ENCODE assay signal across 18 cellular contexts in genomic region chr2:240898108-240898730, GRCh38. TPM values are rescaled to one million over a fixed set of nuclear protein-coding genes. Genes with fewer than 3 reads are reported as not detected.
DNase-seq lines count a peak whose midpoint lies in the region; ATAC-seq and TF ChIP-seq lines count a peak whose summit lies in the region.
"Had no signal": no experiment of that assay in that cellular context is flagged by ENCODE, and none has a peak within 500 bp of the region (broad histone marks: within the 10 kb centered on the region; RNA-seq: fewer than 3 reads in every experiment).

No MANE protein-coding gene starts in this region.

- H3K4me1 ChIP-seq in right atrium auricular region, result peaks cover 0 to 21% of the 10 kb centered on the region in 2 donors
- H3K4me1 ChIP-seq in parathyroid adenoma, result peaks cover 2% of the 10 kb centered on the region
- no peaks in the 10 kb centered on the region for H3K4me1 ChIP-seq in urinary bladder (ENCODE audit: insufficient read depth)

- H3K79me2 ChIP-seq in parathyroid adenoma, result no peaks in the 10 kb centered on the region
- H3K79me2 ChIP-seq: hepatocyte had no signal

- no peak overlapping the region for H3K4me3 ChIP-seq in right atrium auricular region
- no peak overlapping the region for H3K4me3 ChIP-seq in parathyroid adenoma (ENCODE audit: low read depth, low read length)
- no peak overlapping the region for H3K4me3 ChIP-seq in urinary bladder (ENCODE audit: low read depth, low read length)
- H3K4me3 ChIP-seq in coronary artery, result no peak overlapping the region
- H3K4me3 ChIP-seq: hepatocyte had no signal

- peak overlapping the region; percentile 40 to 46 for H3K27ac ChIP-seq in right atrium auricular region
- H3K27ac ChIP-seq in parathyroid adenoma, result peak overlapping the region; percentile 29
- peak overlapping the region; percentile 57 for H3K27ac ChIP-seq in urinary bladder (ENCODE audit: low read depth)
- no peak overlapping the region for H3K27ac ChIP-seq in coronary artery
- H3K27ac ChIP-seq: 22Rv1, hepatocyte had no signal

- DNase-seq in NCI-H510A treated with DMSO at 0.1 percent for 48 hours (lab: John Stamatoyannopoulos, UW), result peak; percentile 18
- DNase-seq in NCI-H510A (lab: John Stamatoyannopoulos, UW), result no peak
- DNase-seq in right atrium auricular region (ENCODE audit: low spot score), result no peak
- no peak for DNase-seq in Kasumi-1 (lab: John Stamatoyannopoulos, UW)
- no peak for DNase-seq in coronary artery (ENCODE audit: low spot score)
- DNase-seq: activated naive CD4-positive, alpha-beta T cell treated with anti-CD3 and anti-CD28 coated beads for 36 hours; CD4-positive, alpha-beta T cell; NCI-H1105; NCI-H526 treated with DMSO at 0.1 percent for 48 hours; stimulated activated CD4-positive, alpha-beta T cell treated with anti-CD3 and anti-CD28 coated beads, Interleukin-4, amount 100 ng/mL, for 4 hours; stimulated activated naive CD4-positive, alpha-beta T cell treated with Interleukin-2 at 50 U/mL for 16 hours had no signal

- H3K27me3 ChIP-seq in right atrium auricular region, result no peaks in the 10 kb centered on the region
- no peaks in the 10 kb centered on the region for H3K27me3 ChIP-seq in parathyroid adenoma (ENCODE audit: control insufficient read depth, insufficient read depth, low read length)
- H3K27me3 ChIP-seq: hepatocyte had no signal

- H3K9me3 ChIP-seq in right atrium auricular region, result no peaks in the 10 kb centered on the region
- H3K9me3 ChIP-seq in parathyroid adenoma (ENCODE audit: control insufficient read depth, low read length), result no peaks in the 10 kb centered on the region

- no peak overlapping the region for H2AFZ ChIP-seq in parathyroid adenoma
- H2AFZ ChIP-seq: hepatocyte had no signal

- no peak overlapping the region for H3K9ac ChIP-seq in parathyroid adenoma

- 63% methylated on average over 17 of the region's 17 CpGs for whole genome bisulfite sequencing in urinary bladder

- TF ChIP-seq CTCF in right atrium auricular region (IDR thresholded peaks at IDR 0.05) (no peak), parathyroid adenoma (IDR thresholded peaks at IDR 0.05) (no peak), coronary artery (IDR thresholded peaks at IDR 0.05) (no peak)

- ATAC-seq in GM19328 (IDR thresholded peaks at IDR 0.05; ENCODE audit: unreplicated experiment), result no peak

- H3K36me3 ChIP-seq in right atrium auricular region (no peaks in the 10 kb centered on the region), parathyroid adenoma (ENCODE audit: control insufficient read depth, insufficient read depth, low read length) (no peaks in the 10 kb centered on the region), urinary bladder (ENCODE audit: insufficient read depth) (no peaks in the 10 kb centered on the region)

- H3K4me2 ChIP-seq in parathyroid adenoma (ENCODE audit: low read length), result no peak overlapping the region
- H3K4me2 ChIP-seq: hepatocyte had no signal

RNA-seq across cellular contexts. Expression of gene MAB21L4, which starts 2.3 kb away (rescaled TPM):
- total RNA-seq in right atrium auricular region (under 1 TPM in 1 of 2 donors, not detected in 1; 0.31 TPM), urinary bladder (0.42 TPM)
- polyA plus RNA-seq in urinary bladder, result 1.2 TPM
- total RNA-seq: activated CD8-positive, alpha-beta memory T cell treated with anti-CD3 and anti-CD28 coated beads for 36 hours; activated naive CD4-positive, alpha-beta T cell treated with anti-CD3 and anti-CD28 coated beads for 36 hours; CD4-positive, alpha-beta T cell; SK-MEL-5 had no signal

RNA-seq across cellular contexts. Expression of gene CROCC2, which starts 7.9 kb away (rescaled TPM):
- total RNA-seq in right atrium auricular region, result not detected
- total RNA-seq in urinary bladder, result not detected
- polyA plus RNA-seq in urinary bladder, result 0.08 TPM
- total RNA-seq: activated CD8-positive, alpha-beta memory T cell treated with anti-CD3 and anti-CD28 coated beads for 36 hours; activated naive CD4-positive, alpha-beta T cell treated with anti-CD3 and anti-CD28 coated beads for 36 hours; CD4-positive, alpha-beta T cell; SK-MEL-5 had no signal

RNA-seq across cellular contexts. Expression of gene AGXT, which starts 29.6 kb away (rescaled TPM):
- total RNA-seq in right atrium auricular region (not detected), urinary bladder (not detected)
- 0.49 TPM for polyA plus RNA-seq in urinary bladder
- total RNA-seq: activated CD8-positive, alpha-beta memory T cell treated with anti-CD3 and anti-CD28 coated beads for 36 hours; activated naive CD4-positive, alpha-beta T cell treated with anti-CD3 and anti-CD28 coated beads for 36 hours; CD4-positive, alpha-beta T cell had no signal

Comparison
In these comparisons a context has a peak if more than half of its experiments do, and no peak if none do; other contexts are left out.
1. H3K27ac ChIP-seq: peak in right atrium auricular region (2 of 2), parathyroid adenoma (single experiment) and urinary bladder (single experiment); none in coronary artery (0 of 2).